8 cellular contexts compared by ENCODE assay signal in genomic region chr12:3299929-3300832, GRCh38.
DNase-seq lines count a peak whose midpoint lies in the region; ATAC-seq and TF ChIP-seq lines count a peak whose summit lies in the region.

No MANE protein-coding gene starts in this region.

- H3K9me3 Mint-ChIP-seq in neural crest cell, result no peaks in the 10 kb centered on the region

- H3K4me3 Mint-ChIP-seq in neural crest cell, result peak overlapping the region; percentile 33

- ATAC-seq in GM21528 (IDR thresholded peaks at IDR 0.05; ENCODE audit: low FRiP score, unreplicated experiment), result peak; percentile 65
- ATAC-seq in stimulated activated naive CD8-positive, alpha-beta T cell treated with anti-CD3 and anti-CD28 coated beads, Interleukin-15, Interleukin-2, amounts not matched to agents 100 U/mL and 50 U/mL, for 24 hours, result peak; percentile 66

- H3K27me3 Mint-ChIP-seq in neural crest cell (ENCODE audit: low read depth), result peaks cover 22% of the 10 kb centered on the region

- TF ChIP-seq CTCF in LNCaP clone FGC (IDR thresholded peaks at IDR 0.05; ENCODE audit: control insufficient read depth, extremely low read depth, insufficient read depth) (peak; percentile 96), fibroblast of villous mesenchyme (IDR thresholded peaks at IDR 0.05; ENCODE audit: insufficient read depth, low read depth, low read length) (peak; percentile 99), neural crest cell (conservative IDR thresholded peaks at IDR 0.05) (peak; percentile 99)

- peaks cover 23% of the 10 kb centered on the region for H3K4me1 Mint-ChIP-seq in neural crest cell

- no peak overlapping the region for H3K27ac Mint-ChIP-seq in neural crest cell (ENCODE audit: unreplicated experiment)

- DNase-seq in COLO668 (lab: John Stamatoyannopoulos, UW; ENCODE audit: unreplicated experiment) (peak; percentile 88), LNCaP clone FGC (ENCODE audit: low read depth) (peak; percentile 91), SHP77 (lab: John Stamatoyannopoulos, UW) (peak; percentile 58 to 62), fibroblast of villous mesenchyme (ENCODE audit: low read depth) (peak; percentile 91), neural crest cell (ENCODE audit: low read depth, low spot score) (peak; percentile 85)
- DNase-seq in activated T-helper 9 cell treated with anti-CD3 and anti-CD28 coated beads, Interleukin-2, amount 50 U/mL, for 16 hours (ENCODE audit: low read depth), result peak; percentile 57
- DNase-seq in stimulated activated naive CD8-positive, alpha-beta T cell treated with anti-CD3 and anti-CD28 coated beads, Interleukin-15, Interleukin-2, amounts not matched to agents 100 U/mL and 50 U/mL, for 24 hours, result peak; percentile 86

- no peaks in the 10 kb centered on the region for H3K36me3 Mint-ChIP-seq in neural crest cell (ENCODE audit: low read depth)

- H3K4me3 ChIP-seq in LNCaP clone FGC (ENCODE audit: low read depth, low read length) (peak overlapping the region; percentile 32), fibroblast of villous mesenchyme (ENCODE audit: low read depth, low read length) (peak overlapping the region; percentile 2)

Comparison
In these comparisons a context has a peak if more than half of its experiments do, and no peak if none do; other contexts are left out.
1. Peak in every context shown above with its lines: DNase-seq, ATAC-seq and H3K4me3 ChIP-seq.